ENCODE assay signal across 17 cellular contexts in the genomic region with DNA sequence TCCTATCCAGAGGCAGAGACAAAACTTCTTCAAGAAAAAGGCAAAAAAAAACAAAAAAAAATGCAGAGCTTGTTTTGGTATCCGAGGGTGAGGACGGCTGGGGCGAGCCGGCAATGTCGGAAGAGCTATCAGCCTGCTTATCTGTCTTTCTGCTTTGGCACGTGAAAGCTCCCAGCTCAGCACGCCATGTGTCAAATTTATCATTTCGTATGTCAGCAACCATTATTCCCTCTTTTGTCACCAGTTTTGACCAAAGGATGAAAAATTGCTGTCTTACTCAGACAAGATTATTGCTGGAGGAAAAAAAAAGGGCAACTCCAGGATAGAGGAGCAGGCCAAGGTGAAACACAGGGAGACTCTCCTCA.
DNase-seq lines count a peak whose midpoint lies in the region; FAIRE-seq and TF ChIP-seq lines count a peak whose summit lies in the region.
"Had no signal": no experiment of that assay in that cellular context is flagged by ENCODE, and none has a peak within 500 bp of the region (broad histone marks: within the 10 kb centered on the region; RNA-seq: fewer than 3 reads in every experiment).

No MANE protein-coding gene starts in this region.

- no peak overlapping the region for H3K4me2 ChIP-seq in neural progenitor cell

- DNase-seq in SJCRH30, result peak in 1 of 2 experiments; percentile 19
- DNase-seq in endodermal cell, result no peak
- DNase-seq in neural progenitor cell (ENCODE audit: low spot score), result no peak
- DNase-seq in type B pancreatic cell (ENCODE audit: extremely low spot score, unreplicated experiment), result no peak
- DNase-seq in RCC 7860 (ENCODE audit: low spot score), result no peak
- no peak for DNase-seq in endothelial cell (ENCODE audit: low spot score)
- no peak for DNase-seq in activated CD4-positive, alpha-beta T cell treated with anti-CD3 and anti-CD28 coated beads, Interleukin-2, amount 10 ng/mL, durations not matched to agents 7 days and 5 days
- DNase-seq: AML-193; Calu3; CD4-positive, alpha-beta T cell; DND-41; Kasumi-1; NCI-H1417; NCI-H1930; NCI-H2171; NCI-H774; Right ventricle myocardium superior had no signal

- TF ChIP-seq CTCF in endodermal cell (conservative IDR thresholded peaks at IDR 0.05), result no peak
- TF ChIP-seq CTCF in neural progenitor cell (IDR thresholded peaks at IDR 0.05), result no peak
- TF ChIP-seq CTCF in type B pancreatic cell (conservative IDR thresholded peaks at IDR 0.05), result no peak
- no peak for TF ChIP-seq CTCF in endothelial cell (IDR thresholded peaks at IDR 0.05; ENCODE audit: unreplicated experiment)

- no peaks in the 10 kb centered on the region for H3F3A ChIP-seq in neural progenitor cell (ENCODE audit: low read depth)

- H3K27me3 Mint-ChIP-seq in endodermal cell (ENCODE audit: insufficient read depth) (no peaks in the 10 kb centered on the region), neural progenitor cell (ENCODE audit: insufficient read depth, low read depth) (peaks cover 2% of the 10 kb centered on the region), type B pancreatic cell (peaks cover 89% of the 10 kb centered on the region), endothelial cell (ENCODE audit: unreplicated experiment) (no peaks in the 10 kb centered on the region)
- peaks cover 19% of the 10 kb centered on the region for H3K27me3 Mint-ChIP-seq in activated CD4-positive, alpha-beta T cell treated with anti-CD3 and anti-CD28 coated beads, Interleukin-2, amount 10 ng/mL, durations not matched to agents 7 days and 5 days

- peak overlapping the region; percentile 66 for H2AFZ ChIP-seq in neural progenitor cell (replicated peaks)

- H3K9ac ChIP-seq in endodermal cell (ENCODE audit: extremely low read depth, low read length, poor library complexity, severe bottlenecking) (no peak overlapping the region), neural progenitor cell (no peak overlapping the region)

- H3K4me3 ChIP-seq in SJCRH30 (peak overlapping the region; percentile 30; the same call in 1 of the 2 replicates), endodermal cell (ENCODE audit: low read length) (no peak overlapping the region), neural progenitor cell (no peak overlapping the region)

- CTCF ChIA-PET in activated CD4-positive, alpha-beta T cell treated with anti-CD3 and anti-CD28 coated beads, Interleukin-2, amount 10 ng/mL, durations not matched to agents 7 days and 5 days (lab: Charles Lee), result no interaction called here

- H4K20me1 ChIP-seq in neural progenitor cell (ENCODE audit: low read depth), result no peaks in the 10 kb centered on the region

- FAIRE-seq in RCC 7860 (lab: Jason Lieb, UNC), result no peak

- H3K4me3 Mint-ChIP-seq in endodermal cell (no peak overlapping the region), neural progenitor cell (no peak overlapping the region), type B pancreatic cell (peak overlapping the region; percentile 59), endothelial cell (ENCODE audit: unreplicated experiment) (no peak overlapping the region)
- H3K4me3 Mint-ChIP-seq in activated CD4-positive, alpha-beta T cell treated with anti-CD3 and anti-CD28 coated beads, Interleukin-2, amount 10 ng/mL, durations not matched to agents 7 days and 5 days, result no peak overlapping the region
- H3K4me3 Mint-ChIP-seq: CD4-positive, alpha-beta T cell had no signal

- H3K36me3 Mint-ChIP-seq in endodermal cell (ENCODE audit: low read depth) (no peaks in the 10 kb centered on the region), neural progenitor cell (no peaks in the 10 kb centered on the region), type B pancreatic cell (no peaks in the 10 kb centered on the region), endothelial cell (ENCODE audit: low read depth, unreplicated experiment) (no peaks in the 10 kb centered on the region)
- H3K36me3 Mint-ChIP-seq in activated CD4-positive, alpha-beta T cell treated with anti-CD3 and anti-CD28 coated beads, Interleukin-2, amount 10 ng/mL, durations not matched to agents 7 days and 5 days (ENCODE audit: low read depth), result no peaks in the 10 kb centered on the region

- POLR2A ChIA-PET in activated CD4-positive, alpha-beta T cell treated with anti-CD3 and anti-CD28 coated beads, Interleukin-2, amount 10 ng/mL, durations not matched to agents 7 days and 5 days (lab: Charles Lee), result interaction anchor here (0.5 kb wide), 1 partner anchor 113 kb away, joined by 4 read pairs; no protein-coding TSS in a partner anchor

- no peaks in the 10 kb centered on the region for H3K9me3 Mint-ChIP-seq in endodermal cell
- no peaks in the 10 kb centered on the region for H3K9me3 Mint-ChIP-seq in neural progenitor cell
- no peaks in the 10 kb centered on the region for H3K9me3 Mint-ChIP-seq in type B pancreatic cell
- H3K9me3 Mint-ChIP-seq in endothelial cell (ENCODE audit: unreplicated experiment), result no peaks in the 10 kb centered on the region
- H3K9me3 Mint-ChIP-seq in activated CD4-positive, alpha-beta T cell treated with anti-CD3 and anti-CD28 coated beads, Interleukin-2, amount 10 ng/mL, durations not matched to agents 7 days and 5 days, result no peaks in the 10 kb centered on the region
- H3K9me3 Mint-ChIP-seq: CD4-positive, alpha-beta T cell had no signal

- H3K79me2 ChIP-seq in neural progenitor cell (ENCODE audit: low read depth), result no peaks in the 10 kb centered on the region

- H3K4me1 ChIP-seq in SJCRH30 (peaks cover 21% of the 10 kb centered on the region), endodermal cell (ENCODE audit: control insufficient read depth, insufficient read depth, low read length) (no peaks in the 10 kb centered on the region), neural progenitor cell (peaks cover 11% of the 10 kb centered on the region)

- H3K4me1 Mint-ChIP-seq in endodermal cell (peaks cover 2% of the 10 kb centered on the region), neural progenitor cell (peaks cover 11% of the 10 kb centered on the region), type B pancreatic cell (ENCODE audit: unreplicated experiment) (peaks cover 17% of the 10 kb centered on the region), endothelial cell (ENCODE audit: unreplicated experiment) (peaks cover 10% of the 10 kb centered on the region)
- H3K4me1 Mint-ChIP-seq in activated CD4-positive, alpha-beta T cell treated with anti-CD3 and anti-CD28 coated beads, Interleukin-2, amount 10 ng/mL, durations not matched to agents 7 days and 5 days, result no peaks in the 10 kb centered on the region

- 79 to 90% methylated on average over 8 of the region's 8 CpGs for WGBS in endodermal cell (ENCODE audit: insufficient coverage in 1 of 2, insufficient read length in 1 of 2), 2 experiments

- H3K36me3 ChIP-seq in SJCRH30 (no peaks in the 10 kb centered on the region), endodermal cell (ENCODE audit: control insufficient read depth, insufficient read depth, low read length) (no peaks in the 10 kb centered on the region), neural progenitor cell (no peaks in the 10 kb centered on the region)

- H3K27ac ChIP-seq in SJCRH30 (peak overlapping the region; percentile 40), endodermal cell (ENCODE audit: low read depth, low read length) (peak overlapping the region; percentile 73), neural progenitor cell (no peak overlapping the region)

- peaks cover 2% of the 10 kb centered on the region; the same call in 1 of the 2 replicates for H3K27me3 ChIP-seq in SJCRH30
- H3K27me3 ChIP-seq in endodermal cell (ENCODE audit: control insufficient read depth, insufficient read depth, low read length, poor library complexity, severe bottlenecking), result no peaks in the 10 kb centered on the region
- no peaks in the 10 kb centered on the region for H3K27me3 ChIP-seq in neural progenitor cell

- no peaks in the 10 kb centered on the region for H3K9me3 ChIP-seq in SJCRH30 (replicated peaks)
- H3K9me3 ChIP-seq in endodermal cell (ENCODE audit: control insufficient read depth, low read length), result no peaks in the 10 kb centered on the region
- no peaks in the 10 kb centered on the region for H3K9me3 ChIP-seq in neural progenitor cell (ENCODE audit: low read depth)

- H3K27ac Mint-ChIP-seq in endodermal cell (no peak overlapping the region), neural progenitor cell (no peak overlapping the region), type B pancreatic cell (peak overlapping the region; percentile 59), endothelial cell (ENCODE audit: unreplicated experiment) (no peak overlapping the region)
- no peak overlapping the region for H3K27ac Mint-ChIP-seq in activated CD4-positive, alpha-beta T cell treated with anti-CD3 and anti-CD28 coated beads, Interleukin-2, amount 10 ng/mL, durations not matched to agents 7 days and 5 days
- H3K27ac Mint-ChIP-seq: CD4-positive, alpha-beta T cell had no signal
